Comparison of ENCODE assay signal across 19 cellular contexts in the genomic region with DNA sequence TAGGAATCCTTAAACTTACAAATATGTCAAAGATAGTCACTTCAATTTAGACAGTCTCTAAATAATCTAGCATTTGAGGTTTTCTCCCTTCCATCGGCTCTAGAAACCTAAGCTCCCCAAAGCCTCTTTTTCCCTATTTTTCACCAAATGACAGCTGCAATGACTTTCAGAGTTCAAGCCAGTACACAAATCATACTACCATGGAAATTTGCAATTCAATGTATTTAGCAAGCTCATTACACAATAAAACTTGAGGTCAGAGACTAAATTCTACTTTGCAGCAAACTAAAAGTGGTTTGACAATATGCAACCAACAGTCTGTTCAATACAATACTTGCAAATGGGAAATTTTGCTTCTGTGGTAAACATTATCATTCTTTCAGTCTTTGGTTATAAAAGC.
"Had no signal": no experiment of that assay in that cellular context is flagged by ENCODE, and none has a peak within 500 bp of the region (broad histone marks: within the 10 kb centered on the region; RNA-seq: fewer than 3 reads in every experiment).

No MANE protein-coding gene starts in this region.

- H3K4me3 ChIP-seq: cardiac muscle cell, gastrocnemius medialis, upper lobe of left lung had no signal

- FAIRE-seq: islet of Langerhans had no signal

- H3K4me1 ChIP-seq: gastrocnemius medialis, upper lobe of left lung had no signal

- ATAC-seq: activated T-cell treated with anti-CD3 and anti-CD28 coated beads, Interleukin-2, amount 50 U/mL, for 72 hours; gastrocnemius medialis; left ventricle myocardium superior; stimulated activated naive CD8-positive, alpha-beta T cell treated with anti-CD3 and anti-CD28 coated beads, Interleukin-15, Interleukin-2, amounts not matched to agents 100 U/mL and 50 U/mL, for 24 hours; T-helper 17 cell had no signal

- H3K36me3 ChIP-seq: cardiac muscle cell, gastrocnemius medialis, upper lobe of left lung had no signal

- H3K27me3 ChIP-seq: cardiac muscle cell, gastrocnemius medialis, upper lobe of left lung had no signal

- DNase-seq: activated CD4-positive, alpha-beta memory T cell treated with anti-CD3 and anti-CD28 coated beads, Interleukin-2, amount 10 ng/mL, durations not matched to agents 7 days and 5 days; activated CD4-positive, alpha-beta T cell treated with anti-CD3 and anti-CD28 coated beads, Interleukin-2, amount 10 ng/mL, durations not matched to agents 24 days and 14 days; activated effector memory CD4-positive, alpha-beta T cell treated with Interleukin-2 at 50 U/mL for 16 hours; activated naive CD4-positive, alpha-beta T cell treated with anti-CD3 and anti-CD28 coated beads for 36 hours; activated naive CD8-positive, alpha-beta T cell treated with anti-CD3 and anti-CD28 coated beads, Interleukin-2, amount 10 ng/mL, durations not matched to agents 7 days and 5 days; activated T-cell treated with anti-CD3 and anti-CD28 coated beads, Interleukin-2, amount 50 U/mL, for 72 hours; effector CD8-positive, alpha-beta T cell; gastrocnemius medialis; hippocampal formation; left ventricle myocardium superior; nephron progenitor cell; occipital lobe; stimulated activated CD4-positive, alpha-beta T cell treated with anti-CD3 and anti-CD28 coated beads, Interleukin-4, amount 100 ng/mL, for 24 hours; stimulated activated naive CD8-positive, alpha-beta T cell treated with anti-CD3 and anti-CD28 coated beads, Interleukin-15, Interleukin-2, amounts not matched to agents 100 U/mL and 50 U/mL, for 24 hours; SW 1271; T-helper 17 cell; upper lobe of left lung had no signal

- H3K9me3 ChIP-seq: gastrocnemius medialis had no signal

- H3K27ac ChIP-seq: cardiac muscle cell, gastrocnemius medialis, upper lobe of left lung had no signal
